Comparison of ENCODE assay signal across 11 cellular contexts in the genomic region with DNA sequence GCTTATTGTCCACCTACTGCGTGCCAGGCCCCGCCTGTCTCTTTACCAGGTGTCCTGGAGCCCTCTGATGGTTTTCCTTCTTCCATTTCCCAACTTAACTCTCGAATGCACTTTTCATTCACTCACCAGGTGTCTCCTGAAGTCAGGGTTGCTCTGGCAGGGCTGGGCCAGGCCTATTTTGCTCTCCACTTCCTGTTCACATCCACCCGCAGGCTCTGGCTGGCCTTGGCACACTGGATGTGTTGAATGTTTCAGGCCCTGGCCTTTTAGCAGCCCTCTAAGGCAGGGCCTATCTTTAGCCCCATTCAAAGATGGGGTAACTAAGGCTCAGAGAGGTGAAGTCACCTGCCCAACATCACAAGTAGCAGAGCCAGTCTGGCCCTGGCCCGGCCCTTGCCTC. TPM values are rescaled to one million over a fixed set of nuclear protein-coding genes. Genes with fewer than 3 reads are reported as not detected.
A peak's percentile ranks its signal among the peaks of the same experiment; 100 is the strongest.
DNase-seq lines count a peak whose midpoint lies in the region; ATAC-seq, FAIRE-seq and TF ChIP-seq lines count a peak whose summit lies in the region.
"Had no signal": no experiment of that assay in that cellular context is flagged by ENCODE, and none has a peak within 500 bp of the region (broad histone marks: within the 10 kb centered on the region; RNA-seq: fewer than 3 reads in every experiment).

No MANE protein-coding gene starts in this region.

- TF ChIP-seq POLR2A in IMR-90 (IDR thresholded peaks at IDR 0.05; ENCODE audit: low read depth, low read length) = no peak

- peak; percentile 53 for FAIRE-seq in keratinocyte (lab: Jason Lieb, UNC)

- H3K9ac ChIP-seq in IMR-90 (ENCODE audit: low read depth, low read length) (no peak overlapping the region), keratinocyte (ENCODE audit: control insufficient read depth, extremely low read depth, insufficient read depth, low read length) (no peak overlapping the region)

- H3K4me1 ChIP-seq in IMR-90 (ENCODE audit: control insufficient read depth, insufficient read depth, low read length) = peaks cover 8% of the 10 kb centered on the region
- peaks cover 69% of the 10 kb centered on the region for H3K4me1 ChIP-seq in keratinocyte (ENCODE audit: control insufficient read depth, extremely low read depth, insufficient read depth, low read length)

- BruUV-seq in IMR-90 (replicated peaks; lab: Mats Ljungman, UMichigan) = no TSS peak

- peaks cover 40% of the 10 kb centered on the region for H3K36me3 Mint-ChIP-seq in activated T-helper 17 cell treated with anti-CD3 and anti-CD28 coated beads, Interleukin-2, amount 50 U/mL, for 72 hours (ENCODE audit: low read depth)
- H3K36me3 Mint-ChIP-seq in stimulated activated memory B cell treated with anti-CD40 and anti-IgM and Interleukin-4, amounts not matched to agents 10 μg/mL and 1 μg/mL and 100 μg/mL, for 72 hours = peaks cover 28% of the 10 kb centered on the region

- no peak for TF ChIP-seq RAD21 in IMR-90 (IDR thresholded peaks at IDR 0.05; ENCODE audit: low read length)

- no peaks in the 10 kb centered on the region for H3K27me3 Mint-ChIP-seq in activated T-helper 17 cell treated with anti-CD3 and anti-CD28 coated beads, Interleukin-2, amount 50 U/mL, for 72 hours
- H3K27me3 Mint-ChIP-seq in stimulated activated memory B cell treated with anti-CD40 and anti-IgM and Interleukin-4, amounts not matched to agents 10 μg/mL and 1 μg/mL and 100 μg/mL, for 72 hours = no peaks in the 10 kb centered on the region
- H3K27me3 Mint-ChIP-seq: stimulated activated naive CD8-positive, alpha-beta T cell treated with anti-CD3 and anti-CD28 coated beads, Interleukin-15, amount 100 ng/mL, for 72 hours had no signal

- POLR2A ChIA-PET in IMR-90 (lab: Charles Lee; ENCODE audit: unreplicated experiment) = no interaction called here

- no peak for DNase-seq in IMR-90
- no peak for DNase-seq in keratinocyte (ENCODE audit: low read depth, low spot score)
- no peak for DNase-seq in COLO829 (ENCODE audit: low spot score)
- DNase-seq: activated T-cell treated with anti-CD3 and anti-CD28 coated beads, Interleukin-2, amount 50 U/mL, for 1 hour; NCI-H1436 treated with DMSO at 0.1 percent for 48 hours; stimulated activated naive CD8-positive, alpha-beta T cell treated with anti-CD3 and anti-CD28 coated beads, Interleukin-15, amount 100 ng/mL, for 72 hours had no signal

- no peak overlapping the region for H2AK5ac ChIP-seq in IMR-90 (ENCODE audit: low read depth, low read length)

- H3K27me3 ChIP-seq in IMR-90 (ENCODE audit: control insufficient read depth, insufficient read depth, low read length) (no peaks in the 10 kb centered on the region), keratinocyte (ENCODE audit: control insufficient read depth, extremely low read depth, insufficient read depth, low read length) (no peaks in the 10 kb centered on the region)

- H3K4ac ChIP-seq in IMR-90 (ENCODE audit: low read depth, low read length) = no peak overlapping the region

- CTCF ChIA-PET in IMR-90 (lab: Yijun Ruan, JAX) = no interaction called here

- no peak overlapping the region for H2BK15ac ChIP-seq in IMR-90 (ENCODE audit: low read depth, low read length)

- in situ Hi-C loops in IMR-90 (cut with MboI; ENCODE audit: low sequenced_read_pairs) = no loop called here

- H2BK5ac ChIP-seq in IMR-90 (ENCODE audit: low read depth, low read length, poor library complexity, severe bottlenecking) = no peak overlapping the region

- dilution Hi-C loops in IMR-90 (cut with HindIII; ENCODE audit: low sequenced_read_pairs, unreplicated experiment) (no loop called here), keratinocyte (cut with MboI; ENCODE audit: extremely low pct_ligation_motif_present, low sequenced_read_pairs) (no loop called here)

- WGBS in IMR-90 (ENCODE audit: extremely low coverage in 2 of 2, insufficient read length in 1 of 2), 2 experiments = 97% methylated on average over 3 of the region's 5 CpGs; no CpG with 5 or more reads in 1 of the 2 experiments

- intact Hi-C loops in IMR-90 (cut with micrococcal nuclease) = no loop called here

- no peak overlapping the region for H3K14ac ChIP-seq in IMR-90 (replicated peaks; ENCODE audit: low read depth, low read length)

- H4K91ac ChIP-seq in IMR-90 (ENCODE audit: insufficient read depth, low read depth, low read length) = no peak overlapping the region

- no peaks in the 10 kb centered on the region for H3K9me3 Mint-ChIP-seq in activated T-helper 17 cell treated with anti-CD3 and anti-CD28 coated beads, Interleukin-2, amount 50 U/mL, for 72 hours
- H3K9me3 Mint-ChIP-seq in stimulated activated memory B cell treated with anti-CD40 and anti-IgM and Interleukin-4, amounts not matched to agents 10 μg/mL and 1 μg/mL and 100 μg/mL, for 72 hours = no peaks in the 10 kb centered on the region
- H3K9me3 Mint-ChIP-seq: stimulated activated naive CD8-positive, alpha-beta T cell treated with anti-CD3 and anti-CD28 coated beads, Interleukin-15, amount 100 ng/mL, for 72 hours had no signal

- TF ChIP-seq CTCF in IMR-90 (conservative IDR thresholded peaks at IDR 0.05; ENCODE audit: low read depth, low read length) (no peak), keratinocyte (optimal IDR thresholded peaks at IDR 0.05 in 1 of 3, IDR thresholded peaks at IDR 0.05 in 1 of 3, conservative IDR thresholded peaks at IDR 0.05 in 1 of 3; ENCODE audit: extremely low read depth in 1 of 3, insufficient read depth in 2 of 3, low read length in 3 of 3) (no peak)

- H3K56ac ChIP-seq in IMR-90 (ENCODE audit: extremely low read depth, insufficient read depth, low read length) = no peak overlapping the region

- H3K36me3 ChIP-seq in IMR-90 (ENCODE audit: control insufficient read depth, insufficient read depth, low read length) (peaks cover 27% of the 10 kb centered on the region), keratinocyte (ENCODE audit: control insufficient read depth in 2 of 2, extremely low read depth in 1 of 2, insufficient read depth in 2 of 2, low read length in 2 of 2) (peaks cover 10 to 63% of the 10 kb centered on the region in 2 experiments)

- peak overlapping the region; percentile 93 for H3K27ac Mint-ChIP-seq in activated T-helper 17 cell treated with anti-CD3 and anti-CD28 coated beads, Interleukin-2, amount 50 U/mL, for 72 hours
- peak overlapping the region; percentile 97 for H3K27ac Mint-ChIP-seq in stimulated activated memory B cell treated with anti-CD40 and anti-IgM and Interleukin-4, amounts not matched to agents 10 μg/mL and 1 μg/mL and 100 μg/mL, for 72 hours

- peak overlapping the region; percentile 33 for H2AK9ac ChIP-seq in IMR-90 (replicated peaks; ENCODE audit: low read depth, low read length, poor library complexity)

- no peak overlapping the region for H2AFZ ChIP-seq in IMR-90 (replicated peaks; ENCODE audit: low read length, poor library complexity)
- no peak overlapping the region for H2AFZ ChIP-seq in keratinocyte (ENCODE audit: control insufficient read depth, low read length)

- peaks cover 40% of the 10 kb centered on the region for H3K4me1 Mint-ChIP-seq in activated T-helper 17 cell treated with anti-CD3 and anti-CD28 coated beads, Interleukin-2, amount 50 U/mL, for 72 hours
- peaks cover 60% of the 10 kb centered on the region for H3K4me1 Mint-ChIP-seq in stimulated activated memory B cell treated with anti-CD40 and anti-IgM and Interleukin-4, amounts not matched to agents 10 μg/mL and 1 μg/mL and 100 μg/mL, for 72 hours

- no peak overlapping the region for H4K5ac ChIP-seq in IMR-90 (ENCODE audit: low read depth, low read length)

- H4K8ac ChIP-seq in IMR-90 (ENCODE audit: low read depth in 2 of 2, low read length in 2 of 2) = no peak overlapping the region

- H2BK120ac ChIP-seq in IMR-90 (ENCODE audit: low read depth, low read length) = no peak overlapping the region

- no peak overlapping the region for H3K18ac ChIP-seq in IMR-90 (ENCODE audit: low read depth, low read length)

- H3K9me3 ChIP-seq in IMR-90 (ENCODE audit: control insufficient read depth, insufficient read depth, low read length) (no peaks in the 10 kb centered on the region), keratinocyte (ENCODE audit: control insufficient read depth, low read depth, low read length) (no peaks in the 10 kb centered on the region)

- H3K23ac ChIP-seq in IMR-90 (ENCODE audit: low read depth, low read length) = no peak overlapping the region

- peak overlapping the region; percentile 67 for H3K4me3 Mint-ChIP-seq in activated T-helper 17 cell treated with anti-CD3 and anti-CD28 coated beads, Interleukin-2, amount 50 U/mL, for 72 hours
- no peak overlapping the region for H3K4me3 Mint-ChIP-seq in stimulated activated memory B cell treated with anti-CD40 and anti-IgM and Interleukin-4, amounts not matched to agents 10 μg/mL and 1 μg/mL and 100 μg/mL, for 72 hours

- H3K4me3 ChIP-seq in IMR-90 (ENCODE audit: insufficient read depth, low read depth, low read length) (no peak overlapping the region), keratinocyte (ENCODE audit: control insufficient read depth in 2 of 3, extremely low read depth in 1 of 3, insufficient read depth in 2 of 3, low read depth in 1 of 3, low read length in 3 of 3) (no peak overlapping the region)
- H3K4me3 ChIP-seq: coronary artery had no signal

- H3K4me2 ChIP-seq in IMR-90 (ENCODE audit: low read depth, low read length) (no peak overlapping the region), keratinocyte (ENCODE audit: control insufficient read depth, extremely low read depth, insufficient read depth, low read depth, low read length) (no peak overlapping the region)

- peaks cover 23 to 74% of the 10 kb centered on the region in 2 experiments for H3K79me1 ChIP-seq in IMR-90 (ENCODE audit: low read depth in 1 of 2, low read length in 2 of 2)

- H3K27ac ChIP-seq in IMR-90 (ENCODE audit: insufficient read depth, low read length) = no peak overlapping the region
- peak overlapping the region; percentile 75 for H3K27ac ChIP-seq in keratinocyte (ENCODE audit: control insufficient read depth, insufficient read depth, low read length)
- H3K27ac ChIP-seq: coronary artery had no signal

- peaks cover 19% of the 10 kb centered on the region for H3K9me1 ChIP-seq in IMR-90 (ENCODE audit: insufficient read depth, low read length)
- H3K9me1 ChIP-seq in keratinocyte (ENCODE audit: control insufficient read depth, extremely low read depth, insufficient read depth, low read length) = no peaks in the 10 kb centered on the region

- H4K20me1 ChIP-seq in IMR-90 (ENCODE audit: insufficient read depth, low read length) (peaks cover 16% of the 10 kb centered on the region), keratinocyte (ENCODE audit: control insufficient read depth, extremely low read depth, insufficient read depth, low read length) (no peaks in the 10 kb centered on the region)

- no peak overlapping the region for H2BK20ac ChIP-seq in IMR-90 (ENCODE audit: low read depth, low read length)

- ATAC-seq in IMR-90 (ENCODE audit: low read depth) (no peak), GM19035 (IDR thresholded peaks at IDR 0.05; ENCODE audit: unreplicated experiment) (no peak), HG03439 (IDR thresholded peaks at IDR 0.05; ENCODE audit: unreplicated experiment) (no peak)
- ATAC-seq in activated T-helper 17 cell treated with anti-CD3 and anti-CD28 coated beads, Interleukin-2, amount 50 U/mL, for 72 hours (replicated peaks) = no peak
- ATAC-seq in stimulated activated memory B cell treated with anti-CD40 and anti-IgM and Interleukin-4, amounts not matched to agents 10 μg/mL and 1 μg/mL and 100 μg/mL, for 72 hours = no peak
- ATAC-seq: stimulated activated naive CD8-positive, alpha-beta T cell treated with anti-CD3 and anti-CD28 coated beads, Interleukin-15, amount 100 ng/mL, for 72 hours had no signal

- peaks cover 57% of the 10 kb centered on the region for H3K79me2 ChIP-seq in keratinocyte (ENCODE audit: control insufficient read depth, insufficient read depth, low read length)

RNA-seq across cellular contexts. Expression of gene LRRC8A, which starts 16.4 kb away (rescaled TPM):
- 42.8 and 45.8 TPM in 2 replicates for total RNA-seq in IMR-90 (2012; rRNA removed)
- polyA plus RNA-seq in IMR-90 (2012; rRNA removed) = 60.9 and 71.7 TPM in 2 replicates
- polyA plus RNA-seq in IMR-90 (2012; cell fraction: cytosol; rRNA removed) = 41.2 and 75.7 TPM in 2 replicates
- 27.5 and 49.9 TPM in 2 replicates for polyA plus RNA-seq in IMR-90 (2012; cell fraction: nucleus; rRNA removed; ENCODE audit: low replicate concordance)
- total RNA-seq in activated T-helper 17 cell treated with anti-CD3 and anti-CD28 coated beads, Interleukin-2, amount 50 U/mL, for 72 hours = 10 to 100 TPM; 19.3 to 24.5 TPM
- 88.3 to 127 TPM (median 109 TPM) in 3 replicates for polyA plus RNA-seq in keratinocyte
- 51.1 TPM for polyA plus RNA-seq in keratinocyte (2011; ENCODE audit: low read depth)
- 77.7 and 119 TPM in 2 replicates for polyA plus RNA-seq in keratinocyte (2011; cell fraction: cytosol; rRNA removed)
- polyA plus RNA-seq in keratinocyte (2011; cell fraction: nucleus; rRNA removed) = 143 and 183 TPM in 2 replicates
- 109 and 130 TPM in 2 replicates for polyA plus RNA-seq in keratinocyte (2012; ENCODE audit: low replicate concordance)
- 154 to 426 TPM (median 169 TPM) in 3 replicates for polyA minus RNA-seq in keratinocyte
- 129 TPM for polyA minus RNA-seq in keratinocyte (2011; cell fraction: cytosol; rRNA and poly(A)+ RNA removed)
- polyA minus RNA-seq in keratinocyte (2011; cell fraction: nucleus; rRNA and poly(A)+ RNA removed) = 118 and 144 TPM in 2 replicates

RNA-seq across cellular contexts. Expression of gene KYAT1, which starts 16.6 kb away (rescaled TPM):
- 5.8 and 6.8 TPM in 2 replicates for total RNA-seq in IMR-90 (2012; rRNA removed)
- polyA plus RNA-seq in IMR-90 (2012; rRNA removed) (8.8 and 9.5 TPM in 2 replicates), keratinocyte (10.9 to 13.9 TPM (median 13.9 TPM) in 3 replicates)
- 6.3 and 7.8 TPM in 2 replicates for polyA plus RNA-seq in IMR-90 (2012; cell fraction: cytosol; rRNA removed)
- polyA plus RNA-seq in IMR-90 (2012; cell fraction: nucleus; rRNA removed; ENCODE audit: low replicate concordance) = 23.1 and 33.9 TPM in 2 replicates
- 10 to 100 TPM; 20.1 to 29.6 TPM for total RNA-seq in activated T-helper 17 cell treated with anti-CD3 and anti-CD28 coated beads, Interleukin-2, amount 50 U/mL, for 72 hours
- 0.94 TPM for polyA plus RNA-seq in keratinocyte (2011; ENCODE audit: low read depth)
- 7.3 and 10.5 TPM in 2 replicates for polyA plus RNA-seq in keratinocyte (2011; cell fraction: cytosol; rRNA removed)
- polyA plus RNA-seq in keratinocyte (2011; cell fraction: nucleus; rRNA removed) = 16.3 and 20.8 TPM in 2 replicates
- 5.3 and 10.5 TPM in 2 replicates for polyA plus RNA-seq in keratinocyte (2012; ENCODE audit: low replicate concordance)
- polyA minus RNA-seq in keratinocyte = 6.9 to 19.5 TPM (median 10.4 TPM) in 3 replicates
- polyA minus RNA-seq in keratinocyte (2011; cell fraction: cytosol; rRNA and poly(A)+ RNA removed) = 9.8 TPM
- polyA minus RNA-seq in keratinocyte (2011; cell fraction: nucleus; rRNA and poly(A)+ RNA removed) = 4.2 and 5.6 TPM in 2 replicates

RNA-seq across cellular contexts. Expression of gene PHYHD1, which starts 22.4 kb away (rescaled TPM):
- 2.2 and 3.3 TPM in 2 replicates for total RNA-seq in IMR-90 (2012; rRNA removed)
- polyA plus RNA-seq in IMR-90 (2012; rRNA removed) (8.4 and 10.0 TPM in 2 replicates), keratinocyte (4.6 to 5.2 TPM (median 4.7 TPM) in 3 replicates)
- 4.2 and 8.4 TPM in 2 replicates for polyA plus RNA-seq in IMR-90 (2012; cell fraction: cytosol; rRNA removed)
- 18.1 and 18.9 TPM in 2 replicates for polyA plus RNA-seq in IMR-90 (2012; cell fraction: nucleus; rRNA removed; ENCODE audit: low replicate concordance)
- total RNA-seq in activated T-helper 17 cell treated with anti-CD3 and anti-CD28 coated beads, Interleukin-2, amount 50 U/mL, for 72 hours = under 1 TPM in 1 of 2 donors, not detected in 1; 0.77 TPM
- 1.3 TPM for polyA plus RNA-seq in keratinocyte (2011; ENCODE audit: low read depth)
- polyA plus RNA-seq in keratinocyte (2011; cell fraction: cytosol; rRNA removed) = 3.6 and 6.2 TPM in 2 replicates
- polyA plus RNA-seq in keratinocyte (2011; cell fraction: nucleus; rRNA removed) = 4.1 and 7.8 TPM in 2 replicates
- 4.0 and 6.0 TPM in 2 replicates for polyA plus RNA-seq in keratinocyte (2012; ENCODE audit: low replicate concordance)
- 4.2 to 5.9 TPM (median 4.5 TPM) in 3 replicates for polyA minus RNA-seq in keratinocyte
- 4.0 TPM for polyA minus RNA-seq in keratinocyte (2011; cell fraction: cytosol; rRNA and poly(A)+ RNA removed)
- 2.0 and 2.9 TPM in 2 replicates for polyA minus RNA-seq in keratinocyte (2011; cell fraction: nucleus; rRNA and poly(A)+ RNA removed)

RNA-seq across cellular contexts. Expression of gene DOLK, which starts 49.0 kb away (rescaled TPM):
- 26.4 and 30.8 TPM in 2 replicates for total RNA-seq in IMR-90 (2012; rRNA removed)
- 23.2 and 25.4 TPM in 2 replicates for polyA plus RNA-seq in IMR-90 (2012; rRNA removed)
- polyA plus RNA-seq in IMR-90 (2012; cell fraction: cytosol; rRNA removed) = 17.5 and 30.4 TPM in 2 replicates
- polyA plus RNA-seq in IMR-90 (2012; cell fraction: nucleus; rRNA removed; ENCODE audit: low replicate concordance) = 9.8 and 10.4 TPM in 2 replicates
- 1 to 10 TPM; 5.3 to 8.5 TPM for total RNA-seq in activated T-helper 17 cell treated with anti-CD3 and anti-CD28 coated beads, Interleukin-2, amount 50 U/mL, for 72 hours
- polyA plus RNA-seq in keratinocyte = 21.8 to 33.5 TPM (median 27.1 TPM) in 3 replicates
- 3.1 TPM for polyA plus RNA-seq in keratinocyte (2011; ENCODE audit: low read depth)
- 12.1 and 12.4 TPM in 2 replicates for polyA plus RNA-seq in keratinocyte (2011; cell fraction: cytosol; rRNA removed)
- polyA plus RNA-seq in keratinocyte (2011; cell fraction: nucleus; rRNA removed) = 38.8 and 40.3 TPM in 2 replicates
- 13.1 and 23.2 TPM in 2 replicates for polyA plus RNA-seq in keratinocyte (2012; ENCODE audit: low replicate concordance)
- 40.4 to 52.8 TPM (median 50.8 TPM) in 3 replicates for polyA minus RNA-seq in keratinocyte
- 24.6 TPM for polyA minus RNA-seq in keratinocyte (2011; cell fraction: cytosol; rRNA and poly(A)+ RNA removed)
- 30.9 and 33.5 TPM in 2 replicates for polyA minus RNA-seq in keratinocyte (2011; cell fraction: nucleus; rRNA and poly(A)+ RNA removed)

RNA-seq across cellular contexts. Expression of gene NUP188, which starts 49.1 kb away (rescaled TPM):
- total RNA-seq in IMR-90 (2012; rRNA removed) = 52.5 and 59.1 TPM in 2 replicates
- polyA plus RNA-seq in IMR-90 (2012; rRNA removed) = 53.0 and 57.0 TPM in 2 replicates
- polyA plus RNA-seq in IMR-90 (2012; cell fraction: cytosol; rRNA removed) = 30.5 and 31.3 TPM in 2 replicates
- polyA plus RNA-seq in IMR-90 (2012; cell fraction: nucleus; rRNA removed; ENCODE audit: low replicate concordance) = 48.5 and 87.0 TPM in 2 replicates
- 100 to 1,000 TPM; 110 to 115 TPM for total RNA-seq in activated T-helper 17 cell treated with anti-CD3 and anti-CD28 coated beads, Interleukin-2, amount 50 U/mL, for 72 hours
- 25.6 to 56.3 TPM (median 31.1 TPM) in 3 replicates for polyA plus RNA-seq in keratinocyte
- polyA plus RNA-seq in keratinocyte (2011; ENCODE audit: low read depth) = 19.4 TPM
- polyA plus RNA-seq in keratinocyte (2011; cell fraction: cytosol; rRNA removed) = 26.2 and 29.1 TPM in 2 replicates
- polyA plus RNA-seq in keratinocyte (2011; cell fraction: nucleus; rRNA removed) = 67.0 and 73.7 TPM in 2 replicates
- polyA plus RNA-seq in keratinocyte (2012; ENCODE audit: low replicate concordance) = 15.6 and 37.3 TPM in 2 replicates
- polyA minus RNA-seq in keratinocyte = 92.5 to 239 TPM (median 127 TPM) in 3 replicates
- polyA minus RNA-seq in keratinocyte (2011; cell fraction: cytosol; rRNA and poly(A)+ RNA removed) = 62.2 TPM
- polyA minus RNA-seq in keratinocyte (2011; cell fraction: nucleus; rRNA and poly(A)+ RNA removed) = 88.4 and 120 TPM in 2 replicates
